In the genomic region with DNA sequence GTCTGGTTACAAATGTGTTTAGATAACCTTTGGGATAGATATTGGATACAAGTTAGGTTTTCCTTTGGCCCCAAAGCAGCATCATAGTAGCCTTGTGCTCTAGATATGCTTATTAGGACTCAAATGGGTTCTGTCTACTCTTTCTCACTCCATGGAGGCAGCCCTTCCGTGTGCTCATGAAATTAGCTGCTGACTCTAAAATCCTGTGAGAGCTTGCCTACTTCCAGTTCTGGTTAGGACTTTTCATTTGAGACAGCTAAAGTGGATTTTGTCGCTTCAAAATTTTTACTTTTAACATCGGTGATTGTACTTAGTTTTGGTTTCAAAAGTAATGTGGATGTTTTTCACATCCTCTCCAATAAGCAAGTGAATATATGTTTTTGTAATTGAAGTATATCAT, we compare ENCODE assay signal across 8 cellular contexts. TPM values are rescaled to one million over a fixed set of nuclear protein-coding genes. Genes with fewer than 3 reads are reported as not detected.
A peak's percentile ranks its signal among the peaks of the same experiment; 100 is the strongest.
DNase-seq lines count a peak whose midpoint lies in the region; ATAC-seq, FAIRE-seq and TF ChIP-seq lines count a peak whose summit lies in the region.

No MANE protein-coding gene starts in this region.

- peaks cover 61% of the 10 kb centered on the region for H3K79me2 ChIP-seq in keratinocyte (ENCODE audit: control insufficient read depth, insufficient read depth, low read length)

- H3K36me3 Mint-ChIP-seq in IgD-negative memory B cell, result peaks cover 2% of the 10 kb centered on the region
- peaks cover 55% of the 10 kb centered on the region for H3K36me3 Mint-ChIP-seq in activated naive CD8-positive, alpha-beta T cell treated with anti-CD3 and anti-CD28 coated beads, Interleukin-2, amount 50 U/mL, for 24 hours (ENCODE audit: low read depth)

- peak overlapping the region; percentile 86 for H3K27ac ChIP-seq in keratinocyte (ENCODE audit: control insufficient read depth, insufficient read depth, low read length)

- H3K4me1 Mint-ChIP-seq in IgD-negative memory B cell, result peaks cover 50 to 56% (median 52%) of the 10 kb centered on the region in 3 donors
- H3K4me1 Mint-ChIP-seq in activated naive CD8-positive, alpha-beta T cell treated with anti-CD3 and anti-CD28 coated beads, Interleukin-2, amount 50 U/mL, for 24 hours, result peaks cover 73% of the 10 kb centered on the region
- H3K4me1 Mint-ChIP-seq in stimulated activated naive CD8-positive, alpha-beta T cell treated with anti-CD3 and anti-CD28 coated beads, Interleukin-15, amount 100 ng/mL, for 72 hours, result peaks cover 67% of the 10 kb centered on the region

- H3K4me3 Mint-ChIP-seq in IgD-negative memory B cell, result peak overlapping the region; percentile 85 to 98 (median 97)
- peak overlapping the region; percentile 98 for H3K4me3 Mint-ChIP-seq in activated naive CD8-positive, alpha-beta T cell treated with anti-CD3 and anti-CD28 coated beads, Interleukin-2, amount 50 U/mL, for 24 hours
- peak overlapping the region; percentile 89 for H3K4me3 Mint-ChIP-seq in stimulated activated naive CD8-positive, alpha-beta T cell treated with anti-CD3 and anti-CD28 coated beads, Interleukin-15, amount 100 ng/mL, for 72 hours

- no peak for ATAC-seq in activated naive CD8-positive, alpha-beta T cell treated with anti-CD3 and anti-CD28 coated beads, Interleukin-2, amount 50 U/mL, for 24 hours
- no peak for ATAC-seq in stimulated activated naive CD8-positive, alpha-beta T cell treated with anti-CD3 and anti-CD28 coated beads, Interleukin-15, amount 100 ng/mL, for 72 hours
- ATAC-seq in GM19328 (IDR thresholded peaks at IDR 0.05; ENCODE audit: unreplicated experiment) (no peak), left colon (no peak), GM18505 (IDR thresholded peaks at IDR 0.05; ENCODE audit: unreplicated experiment) (no peak)

- H3K4me1 ChIP-seq in keratinocyte (ENCODE audit: control insufficient read depth, extremely low read depth, insufficient read depth, low read length), result peaks cover 53% of the 10 kb centered on the region

- no peaks in the 10 kb centered on the region for H3K9me3 Mint-ChIP-seq in IgD-negative memory B cell
- H3K9me3 Mint-ChIP-seq in activated naive CD8-positive, alpha-beta T cell treated with anti-CD3 and anti-CD28 coated beads, Interleukin-2, amount 50 U/mL, for 24 hours, result no peaks in the 10 kb centered on the region
- no peaks in the 10 kb centered on the region for H3K9me3 Mint-ChIP-seq in stimulated activated naive CD8-positive, alpha-beta T cell treated with anti-CD3 and anti-CD28 coated beads, Interleukin-15, amount 100 ng/mL, for 72 hours

- H3K4me2 ChIP-seq in keratinocyte (ENCODE audit: control insufficient read depth, extremely low read depth, insufficient read depth, low read depth, low read length), result peak overlapping the region; percentile 98

- no peak for FAIRE-seq in keratinocyte (lab: Jason Lieb, UNC)

- no peak for TF ChIP-seq CTCF in keratinocyte (optimal IDR thresholded peaks at IDR 0.05 in 1 of 3, IDR thresholded peaks at IDR 0.05 in 1 of 3, conservative IDR thresholded peaks at IDR 0.05 in 1 of 3; ENCODE audit: extremely low read depth in 1 of 3, insufficient read depth in 2 of 3, low read length in 3 of 3)

- H4K20me1 ChIP-seq in keratinocyte (ENCODE audit: control insufficient read depth, extremely low read depth, insufficient read depth, low read length), result peaks cover 32% of the 10 kb centered on the region

- H3K27ac Mint-ChIP-seq in IgD-negative memory B cell, result peak overlapping the region; percentile 80 to 96 (median 92)
- peak overlapping the region; percentile 97 for H3K27ac Mint-ChIP-seq in activated naive CD8-positive, alpha-beta T cell treated with anti-CD3 and anti-CD28 coated beads, Interleukin-2, amount 50 U/mL, for 24 hours
- H3K27ac Mint-ChIP-seq in stimulated activated naive CD8-positive, alpha-beta T cell treated with anti-CD3 and anti-CD28 coated beads, Interleukin-15, amount 100 ng/mL, for 72 hours, result peak overlapping the region; percentile 91 to 98

- no peaks in the 10 kb centered on the region for H3K27me3 Mint-ChIP-seq in IgD-negative memory B cell
- H3K27me3 Mint-ChIP-seq in activated naive CD8-positive, alpha-beta T cell treated with anti-CD3 and anti-CD28 coated beads, Interleukin-2, amount 50 U/mL, for 24 hours, result peaks cover 3% of the 10 kb centered on the region
- H3K27me3 Mint-ChIP-seq in stimulated activated naive CD8-positive, alpha-beta T cell treated with anti-CD3 and anti-CD28 coated beads, Interleukin-15, amount 100 ng/mL, for 72 hours, result no peaks in the 10 kb centered on the region

- intact Hi-C loops in left colon (cut with DNase I, micrococcal nuclease), result no loop called here

- peak overlapping the region; percentile 85 for H3K9ac ChIP-seq in keratinocyte (ENCODE audit: control insufficient read depth, extremely low read depth, insufficient read depth, low read length)

- peaks cover 9 to 40% of the 10 kb centered on the region in 2 experiments for H3K36me3 ChIP-seq in keratinocyte (ENCODE audit: control insufficient read depth in 2 of 2, extremely low read depth in 1 of 2, insufficient read depth in 2 of 2, low read length in 2 of 2)

- H3K9me3 ChIP-seq in keratinocyte (ENCODE audit: control insufficient read depth, low read depth, low read length), result no peaks in the 10 kb centered on the region

- H3K9me1 ChIP-seq in keratinocyte (ENCODE audit: control insufficient read depth, extremely low read depth, insufficient read depth, low read length), result no peaks in the 10 kb centered on the region

- no peak for TF ChIP-seq POLR2A in GM18505 (IDR thresholded peaks at IDR 0.05; ENCODE audit: borderline replicate concordance, extremely low read depth, insufficient read depth, insufficient read length)

- peak overlapping the region; percentile 80 to 92 (median 84) for H3K4me3 ChIP-seq in keratinocyte (ENCODE audit: control insufficient read depth in 2 of 3, extremely low read depth in 1 of 3, insufficient read depth in 2 of 3, low read depth in 1 of 3, low read length in 3 of 3)

- DNase-seq in activated naive CD8-positive, alpha-beta T cell treated with anti-CD3 and anti-CD28 coated beads, Interleukin-2, amount 50 U/mL, for 24 hours, result no peak
- DNase-seq in keratinocyte (ENCODE audit: low read depth, low spot score) (no peak), left colon (no peak)
- DNase-seq in stimulated activated naive CD8-positive, alpha-beta T cell treated with anti-CD3 and anti-CD28 coated beads, Interleukin-15, amount 100 ng/mL, for 72 hours, result no peak
- DNase-seq in activated CD4-positive, alpha-beta T cell treated with anti-CD3 and anti-CD28 coated beads, Interleukin-2, amount 50 U/mL, for 4 hours, result no peak

- no peaks in the 10 kb centered on the region for H3K27me3 ChIP-seq in keratinocyte (ENCODE audit: control insufficient read depth, extremely low read depth, insufficient read depth, low read length)

- dilution Hi-C loops in keratinocyte (cut with MboI; ENCODE audit: extremely low pct_ligation_motif_present, low sequenced_read_pairs), result no loop called here

- H2AFZ ChIP-seq in keratinocyte (ENCODE audit: control insufficient read depth, low read length), result no peak overlapping the region

RNA-seq across cellular contexts. Expression of a gene that starts 1.6 kb away (rescaled TPM):
- polyA plus RNA-seq in IgD-negative memory B cell (39.7 TPM), keratinocyte (86.2 to 150 TPM (median 122 TPM) in 3 replicates)
- polyA plus RNA-seq in keratinocyte (2011; ENCODE audit: low read depth), result 73.5 TPM
- 88.1 and 174 TPM in 2 replicates for polyA plus RNA-seq in keratinocyte (2011; cell fraction: cytosol; rRNA removed)
- 76.3 and 95.7 TPM in 2 replicates for polyA plus RNA-seq in keratinocyte (2011; cell fraction: nucleus; rRNA removed)
- polyA plus RNA-seq in keratinocyte (2012; ENCODE audit: low replicate concordance), result 107 and 169 TPM in 2 replicates
- 43.6 to 107 TPM (median 47.8 TPM) in 3 replicates for polyA minus RNA-seq in keratinocyte
- polyA minus RNA-seq in keratinocyte (2011; cell fraction: cytosol; rRNA and poly(A)+ RNA removed), result 90.7 TPM
- 37.7 and 62.8 TPM in 2 replicates for polyA minus RNA-seq in keratinocyte (2011; cell fraction: nucleus; rRNA and poly(A)+ RNA removed)
- 100 to 1,000 TPM; 137 to 143 TPM for total RNA-seq in left colon
